Comparison of ENCODE assay signal across 8 cellular contexts in genomic region chr17:67157732-67158639, GRCh38.
A peak's percentile ranks its signal among the peaks of the same experiment; 100 is the strongest.
DNase-seq lines count a peak whose midpoint lies in the region; ATAC-seq and TF ChIP-seq lines count a peak whose summit lies in the region.

No MANE protein-coding gene starts in this region.

- H3K4me1 Mint-ChIP-seq in T-helper 17 cell = peaks cover 13% of the 10 kb centered on the region

- H3K27ac Mint-ChIP-seq in T-helper 17 cell = peak overlapping the region; percentile 53

- intact Hi-C loops in sigmoid colon (cut with DNase I) = no loop called here

- H3K4me3 ChIP-seq in DOHH2 (ENCODE audit: low read length) (no peak overlapping the region), Karpas-422 (ENCODE audit: low read length) (no peak overlapping the region), sigmoid colon (no peak overlapping the region)

- H3K27me3 ChIP-seq in DOHH2 (ENCODE audit: control insufficient read depth, low read length) (no peaks in the 10 kb centered on the region), Karpas-422 (ENCODE audit: low read length) (no peaks in the 10 kb centered on the region), sigmoid colon (no peaks in the 10 kb centered on the region)

- peaks cover 42% of the 10 kb centered on the region for H3K36me3 ChIP-seq in DOHH2 (ENCODE audit: control insufficient read depth, low read length)
- peaks cover 11% of the 10 kb centered on the region for H3K36me3 ChIP-seq in Karpas-422 (ENCODE audit: insufficient read depth, low read length)
- peaks cover 0 to 28% (median 9%) of the 10 kb centered on the region in 4 donors for H3K36me3 ChIP-seq in sigmoid colon

- H3K79me2 ChIP-seq in DOHH2 (ENCODE audit: control insufficient read depth, low read length) (no peaks in the 10 kb centered on the region), Karpas-422 (ENCODE audit: low read length) (peaks cover 24% of the 10 kb centered on the region)

- H3K9ac ChIP-seq in Karpas-422 (ENCODE audit: low read length) = no peak overlapping the region

- no peaks in the 10 kb centered on the region for H3K9me3 ChIP-seq in DOHH2 (ENCODE audit: control insufficient read depth, insufficient read depth, low read length)
- H3K9me3 ChIP-seq in Karpas-422 (ENCODE audit: low read length) = no peaks in the 10 kb centered on the region
- no peaks in the 10 kb centered on the region for H3K9me3 ChIP-seq in T-helper 17 cell (ENCODE audit: control insufficient read depth, low read length, poor library complexity, severe bottlenecking)
- no peaks in the 10 kb centered on the region for H3K9me3 ChIP-seq in sigmoid colon

- no peak overlapping the region for H3K4me3 Mint-ChIP-seq in T-helper 17 cell

- H4K20me1 ChIP-seq in DOHH2 (ENCODE audit: control insufficient read depth, insufficient read depth, low read depth, low read length) (no peaks in the 10 kb centered on the region; the same call in 1 of the 2 replicates), Karpas-422 (ENCODE audit: insufficient read depth, low read depth, low read length) (no peaks in the 10 kb centered on the region)

- H3K4me2 ChIP-seq in DOHH2 (ENCODE audit: low read length) = no peak overlapping the region
- no peak overlapping the region for H3K4me2 ChIP-seq in Karpas-422 (ENCODE audit: low read depth, low read length, poor library complexity, severe bottlenecking)

- no peak for ATAC-seq in T-helper 17 cell
- no peak for ATAC-seq in GM19035 (IDR thresholded peaks at IDR 0.05; ENCODE audit: unreplicated experiment)
- no peak for ATAC-seq in HG02840 (IDR thresholded peaks at IDR 0.05; ENCODE audit: low FRiP score, unreplicated experiment)
- no peak for ATAC-seq in HG03175 (IDR thresholded peaks at IDR 0.05; ENCODE audit: unreplicated experiment)

- TF ChIP-seq POLR2A in sigmoid colon (IDR thresholded peaks at IDR 0.05) = no peak

- H3K36me3 Mint-ChIP-seq in T-helper 17 cell (ENCODE audit: low read depth) = peaks cover 10% of the 10 kb centered on the region

- no peak overlapping the region for H2AFZ ChIP-seq in Karpas-422 (ENCODE audit: low read length)

- H3F3A ChIP-seq in DOHH2 (ENCODE audit: control insufficient read depth, insufficient read depth) = no peaks in the 10 kb centered on the region; the same call in 1 of the 2 replicates

- no peak for TF ChIP-seq EP300 in sigmoid colon (IDR thresholded peaks at IDR 0.05)

- TF ChIP-seq CTCF in DOHH2 (IDR thresholded peaks at IDR 0.05; ENCODE audit: low read depth, low read length, poor library complexity, severe bottlenecking) (peak; percentile 19), sigmoid colon (IDR thresholded peaks at IDR 0.05) (no peak)

- H3K27ac ChIP-seq in DOHH2 (ENCODE audit: low read depth, low read length) (no peak overlapping the region), Karpas-422 (ENCODE audit: low read length) (no peak overlapping the region), sigmoid colon (no peak overlapping the region)

- H3K27me3 Mint-ChIP-seq in T-helper 17 cell = no peaks in the 10 kb centered on the region

- DNase-seq in Karpas-422 (peak; percentile 69), T-helper 17 cell (no peak), glomerular visceral epithelial cell (ENCODE audit: extremely low spot score) (peak; percentile 31), sigmoid colon (no peak)

- H3K9me2 ChIP-seq in DOHH2 (replicated peaks; ENCODE audit: control insufficient read depth, low read length) (no peaks in the 10 kb centered on the region), Karpas-422 (replicated peaks; ENCODE audit: insufficient read depth, low read length) (no peaks in the 10 kb centered on the region)

- H3K4me1 ChIP-seq in DOHH2 (ENCODE audit: control insufficient read depth, low read length) (no peaks in the 10 kb centered on the region), Karpas-422 (ENCODE audit: low read length) (peaks cover 18% of the 10 kb centered on the region), sigmoid colon (no peaks in the 10 kb centered on the region)

Comparison
In these comparisons a context has a peak if more than half of its experiments do, and no peak if none do; other contexts are left out.
1. DNase-seq: peak in Karpas-422 (single experiment) and glomerular visceral epithelial cell (single experiment); none in T-helper 17 cell (0 of 3) and sigmoid colon (single experiment).